1 cellular context compared by ENCODE assay signal in the genomic region with DNA sequence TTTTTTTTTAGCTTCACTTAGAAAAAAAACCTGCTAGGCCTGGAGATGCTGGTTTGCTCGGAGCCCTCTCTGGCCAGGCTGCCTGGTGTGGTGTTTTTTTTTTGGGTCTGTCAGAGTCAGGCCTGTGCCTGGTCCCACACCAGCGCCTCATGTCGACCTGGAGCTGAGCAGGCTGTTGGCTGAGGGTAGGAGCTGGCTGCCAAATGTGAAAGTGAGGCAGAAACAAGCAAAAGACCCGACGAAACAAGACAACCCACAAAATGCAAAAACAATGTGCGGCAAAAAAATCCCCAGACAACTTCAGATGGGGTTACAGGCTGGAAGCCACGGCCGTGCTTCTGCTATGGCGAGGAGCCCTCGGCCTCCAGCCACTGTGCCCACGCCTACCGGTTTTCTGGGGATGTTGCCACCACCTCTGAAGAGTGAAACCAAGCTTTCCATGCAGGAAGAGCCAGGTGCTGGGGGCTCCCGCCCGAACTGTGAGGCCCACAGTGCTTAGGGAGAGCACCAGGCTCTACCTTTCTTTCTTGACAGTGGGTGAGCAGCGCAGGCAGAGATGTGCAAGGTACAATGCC.
TF ChIP-seq lines count a peak whose summit lies in the region.

No MANE protein-coding gene starts in this region.

TF ChIP-seq in GM23338, 12 proteins besides CTCF, POLR2A, EP300 and RAD21 (continued from another document):
- no peak for TF ChIP-seq EZH2phosphoT487 (IDR thresholded peaks at IDR 0.05; ENCODE audit: unreplicated experiment)
- TF ChIP-seq ZNF114 (CRISPR knock-in tag; IDR thresholded peaks at IDR 0.05): no peak
- TF ChIP-seq POLR2AphosphoS5 (IDR thresholded peaks at IDR 0.05; ENCODE audit: low read depth): no peak
- no peak for TF ChIP-seq CREB1 (CRISPR knock-in tag; IDR thresholded peaks at IDR 0.05; ENCODE audit: low read depth)
- TF ChIP-seq, protein P1, sequence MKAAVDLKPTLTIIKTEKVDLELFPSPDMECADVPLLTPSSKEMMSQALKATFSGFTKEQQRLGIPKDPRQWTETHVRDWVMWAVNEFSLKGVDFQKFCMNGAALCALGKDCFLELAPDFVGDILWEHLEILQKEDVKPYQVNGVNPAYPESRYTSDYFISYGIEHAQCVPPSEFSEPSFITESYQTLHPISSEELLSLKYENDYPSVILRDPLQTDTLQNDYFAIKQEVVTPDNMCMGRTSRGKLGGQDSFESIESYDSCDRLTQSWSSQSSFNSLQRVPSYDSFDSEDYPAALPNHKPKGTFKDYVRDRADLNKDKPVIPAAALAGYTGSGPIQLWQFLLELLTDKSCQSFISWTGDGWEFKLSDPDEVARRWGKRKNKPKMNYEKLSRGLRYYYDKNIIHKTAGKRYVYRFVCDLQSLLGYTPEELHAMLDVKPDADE (IDR thresholded peaks at IDR 0.05): no peak
- TF ChIP-seq REST (IDR thresholded peaks at IDR 0.05; ENCODE audit: unreplicated experiment): no peak
- TF ChIP-seq EZH2 (IDR thresholded peaks at IDR 0.05; ENCODE audit: low read depth, unreplicated experiment): no peak
- TF ChIP-seq STAT1 (IDR thresholded peaks at IDR 0.05; ENCODE audit: unreplicated experiment): no peak
